In genomic region chr2:3253913-3254437, GRCh38 we compare ENCODE assay signal across 1 cellular context.
TF ChIP-seq lines count a peak whose summit lies in the region.

No MANE protein-coding gene starts in this region.

TF ChIP-seq in GM12878, 131 proteins besides CTCF, POLR2A, EP300 and RAD21 (continued from another document):
- TF ChIP-seq YY1 (IDR thresholded peaks at IDR 0.05; ENCODE audit: low read depth, low read length) (0 out of 2 replicates have a peak, but pooled peaks have one; percentile 0), TCF7 (IDR thresholded peaks at IDR 0.05; ENCODE audit: borderline replicate concordance) (no peak), BRCA1 (IDR thresholded peaks at IDR 0.05; ENCODE audit: low read depth, low read length) (no peak), ZSCAN29 (IDR thresholded peaks at IDR 0.05) (no peak), POU2F2 (IDR thresholded peaks at IDR 0.05; ENCODE audit: borderline replicate concordance, low read depth, low read length) (no peak), ATF2 (IDR thresholded peaks at IDR 0.05; ENCODE audit: low read length) (peak; percentile 83; the same call in 1 of the 2 replicates), KDM1A (IDR thresholded peaks at IDR 0.05; ENCODE audit: borderline replicate concordance) (no peak), IKZF1 (conservative IDR thresholded peaks at IDR 0.05) (no peak), CHD4 (IDR thresholded peaks at IDR 0.05) (no peak), PML (IDR thresholded peaks at IDR 0.05; ENCODE audit: low read length) (0 out of 2 replicates have a peak, but pooled peaks have one; percentile 28), BHLHE40 (IDR thresholded peaks at IDR 0.05; ENCODE audit: borderline replicate concordance in 1 of 2, low read depth in 2 of 2, low read length in 1 of 2) (peak; percentile 93), RAD51 (IDR thresholded peaks at IDR 0.05) (peak; percentile 11; the same call in 1 of the 2 replicates), PAX8 (IDR thresholded peaks at IDR 0.05) (no peak), NBN (IDR thresholded peaks at IDR 0.05) (peak; percentile 68; the same call in 1 of the 2 replicates), SREBF2 (IDR thresholded peaks at IDR 0.05; ENCODE audit: low read length) (no peak), SMAD5 (IDR thresholded peaks at IDR 0.05; ENCODE audit: low read depth) (no peak), ZBTB33 (IDR thresholded peaks at IDR 0.05) (no peak), RELB (IDR thresholded peaks at IDR 0.05; ENCODE audit: low read depth) (no peak), KAT2A (conservative IDR thresholded peaks at IDR 0.05; ENCODE audit: control insufficient read depth, low read depth, low read length) (no peak), ZNF687 (IDR thresholded peaks at IDR 0.05) (peak; percentile 58), BCLAF1 (IDR thresholded peaks at IDR 0.05) (no peak), SMARCA5 (IDR thresholded peaks at IDR 0.05) (0 out of 2 replicates have a peak, but pooled peaks have one; percentile 51), YBX1 (IDR thresholded peaks at IDR 0.05) (no peak), ZNF24 (IDR thresholded peaks at IDR 0.05) (no peak), MAX (IDR thresholded peaks at IDR 0.05; ENCODE audit: low read depth, low read length) (peak; percentile 29; the same call in 1 of the 2 replicates), ZNF592 (IDR thresholded peaks at IDR 0.05) (no peak), MTA2 (IDR thresholded peaks at IDR 0.05; ENCODE audit: low read depth) (no peak), CREB1 (IDR thresholded peaks at IDR 0.05; ENCODE audit: low read depth) (no peak), CREM (IDR thresholded peaks at IDR 0.05; ENCODE audit: low read depth) (no peak), ZBTB11 (CRISPR knock-in tag; IDR thresholded peaks at IDR 0.05) (no peak), JUNB (IDR thresholded peaks at IDR 0.05) (peak; percentile 87; the same call in 1 of the 2 replicates)
TF ChIP-seq in GM12878: peak in this region for 11.
